ENCODE assay signal across 28 cellular contexts in genomic region chr7:108997479-108997878, GRCh38.
"Had no signal": no experiment of that assay in that cellular context is flagged by ENCODE, and none has a peak within 500 bp of the region (broad histone marks: within the 10 kb centered on the region; RNA-seq: fewer than 3 reads in every experiment).

No MANE protein-coding gene starts in this region.

- H3K27ac Mint-ChIP-seq: dendritic cell treated with granulocyte-macrophage colony-stimulating factor and Interleukin-4, amounts not matched to agents 40 ng/mL and 50 ng/mL, for 4 days; effector memory CD8-positive, alpha-beta T cell; endodermal cell; memory B cell; naive thymus-derived CD4-positive, alpha-beta T cell had no signal

- DNase-seq: colonic mucosa; cortex of kidney; effector CD8-positive, alpha-beta T cell; effector memory CD8-positive, alpha-beta T cell; endodermal cell; erythroblast; esophagus squamous epithelium; foreskin fibroblast; foreskin melanocyte; gastrocnemius medialis; glutamatergic neuron; head of caudate nucleus; heart right ventricle; hippocampal formation; left cardiac atrium; left lung; left ventricle myocardium superior; lower lobe of right lung; mesendoderm; midbrain; naive thymus-derived CD4-positive, alpha-beta T cell had no signal

- H3K9me3 ChIP-seq: colonic mucosa, esophagus squamous epithelium, gastrocnemius medialis, heart right ventricle, left lung, lower lobe of right lung had no signal

- ATAC-seq: effector memory CD8-positive, alpha-beta T cell; esophagus mucosa; gastrocnemius medialis; heart right ventricle; left cardiac atrium; left lung; left ventricle myocardium superior; lower lobe of right lung; naive thymus-derived CD4-positive, alpha-beta T cell had no signal

- H3K27ac ChIP-seq: colonic mucosa, epithelial cell of prostate, esophagus squamous epithelium, gastrocnemius medialis, heart right ventricle, left lung, lower lobe of right lung had no signal

- H3K27me3 Mint-ChIP-seq: dendritic cell treated with granulocyte-macrophage colony-stimulating factor and Interleukin-4, amounts not matched to agents 40 ng/mL and 50 ng/mL, for 4 days; effector memory CD8-positive, alpha-beta T cell; memory B cell; naive thymus-derived CD4-positive, alpha-beta T cell had no signal

- H3K4me1 ChIP-seq: colonic mucosa, esophagus squamous epithelium, gastrocnemius medialis, heart right ventricle, left lung, lower lobe of right lung had no signal

- H3K4me1 Mint-ChIP-seq: memory B cell; naive thymus-derived CD4-positive, alpha-beta T cell had no signal

- H3K36me3 ChIP-seq: colonic mucosa, esophagus squamous epithelium, gastrocnemius medialis, heart right ventricle, left lung, lower lobe of right lung had no signal

- FAIRE-seq: endometrium, islet of Langerhans, keratinocyte had no signal

- H3K4me3 ChIP-seq: colonic mucosa, esophagus squamous epithelium, gastrocnemius medialis, heart right ventricle, left lung, lower lobe of right lung had no signal

- H3K36me3 Mint-ChIP-seq: memory B cell; naive thymus-derived CD4-positive, alpha-beta T cell had no signal

- H3K9me3 Mint-ChIP-seq: endodermal cell, memory B cell had no signal

- H3K4me3 Mint-ChIP-seq: dendritic cell treated with granulocyte-macrophage colony-stimulating factor and Interleukin-4, amounts not matched to agents 40 ng/mL and 50 ng/mL, for 4 days; effector memory CD8-positive, alpha-beta T cell; endodermal cell; memory B cell; naive thymus-derived CD4-positive, alpha-beta T cell had no signal

- H3K27me3 ChIP-seq: colonic mucosa, esophagus squamous epithelium, gastrocnemius medialis, heart right ventricle, left lung had no signal
